Comparison of ENCODE assay signal across 18 cellular contexts in the genomic region with DNA sequence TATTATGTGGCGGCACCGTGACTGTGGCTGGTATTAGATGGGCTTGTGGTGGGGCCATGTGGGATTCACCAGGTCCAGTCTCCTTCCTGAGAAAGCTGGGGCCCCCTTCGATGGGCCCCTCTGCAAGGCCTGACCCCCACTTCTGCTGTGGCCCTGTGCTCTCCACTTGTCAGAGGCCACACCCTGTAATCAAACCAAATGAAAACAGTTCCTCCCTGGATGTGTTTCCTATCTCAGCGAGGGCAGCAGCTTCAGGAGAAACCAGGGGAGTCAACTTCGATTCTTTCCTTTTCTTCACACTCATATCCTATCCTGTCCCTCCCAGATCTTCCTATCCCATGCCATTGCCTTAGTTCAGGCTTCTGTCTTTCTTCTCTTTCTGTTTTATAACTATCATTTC. TPM values are rescaled to one million over a fixed set of nuclear protein-coding genes. Genes with fewer than 3 reads are reported as not detected.
DNase-seq lines count a peak whose midpoint lies in the region; ATAC-seq and TF ChIP-seq lines count a peak whose summit lies in the region.
"Had no signal": no experiment of that assay in that cellular context is flagged by ENCODE, and none has a peak within 500 bp of the region (broad histone marks: within the 10 kb centered on the region; RNA-seq: fewer than 3 reads in every experiment).

No MANE protein-coding gene starts in this region.

- H3K4me3 ChIP-seq in breast epithelium (no peak overlapping the region), colonic mucosa (no peak overlapping the region)
- H3K4me3 ChIP-seq: K562 had no signal

- no peaks in the 10 kb centered on the region for H3K9me3 Mint-ChIP-seq in MCF 10A (ENCODE audit: unreplicated experiment)
- H3K9me3 Mint-ChIP-seq in activated naive CD4-positive, alpha-beta T cell treated with anti-CD3 and anti-CD28 coated beads for 36 hours, result no peaks in the 10 kb centered on the region
- no peaks in the 10 kb centered on the region for H3K9me3 Mint-ChIP-seq in stimulated activated naive B cell treated with anti-CD40 and anti-IgM and Interleukin-4, amounts not matched to agents 10 μg/mL and 1 μg/mL and 100 μg/mL, for 72 hours

- no peak overlapping the region for H3K9ac ChIP-seq in colonic mucosa (ENCODE audit: low read depth in 2 of 2, low read length in 2 of 2)

- H3K36me3 ChIP-seq in breast epithelium (no peaks in the 10 kb centered on the region), colonic mucosa (no peaks in the 10 kb centered on the region)

- no TSS peak for BruUV-seq in MCF 10A (replicated peaks; lab: Mats Ljungman, UMichigan)

- H3K27me3 ChIP-seq in breast epithelium (no peaks in the 10 kb centered on the region), colonic mucosa (no peaks in the 10 kb centered on the region)

- H3K9me3 ChIP-seq in breast epithelium, result no peaks in the 10 kb centered on the region
- H3K9me3 ChIP-seq in colonic mucosa, result no peaks in the 10 kb centered on the region

- intact Hi-C loops in MCF 10A (cut with micrococcal nuclease), result loop anchor here (2.0 kb wide), 2 partner anchors 119 to 367 kb away; no protein-coding TSS in a partner anchor
- intact Hi-C loops in breast epithelium (cut with DNase I; ENCODE audit: low total_unique reads), result no loop called here
- intact Hi-C loops in colonic mucosa (cut with DNase I), result loop anchor here (5.0 kb wide), 1 partner anchor 55 kb away; no protein-coding TSS in a partner anchor
- intact Hi-C loops in left colon (cut with DNase I, micrococcal nuclease), result no loop called here
- intact Hi-C loops in activated naive CD4-positive, alpha-beta T cell treated with anti-CD3 and anti-CD28 coated beads for 36 hours (cut with micrococcal nuclease), result loop anchor here (5.0 kb wide), 1 partner anchor 50 kb away; no protein-coding TSS in a partner anchor

- H3K4me1 ChIP-seq in breast epithelium, result no peaks in the 10 kb centered on the region
- H3K4me1 ChIP-seq in colonic mucosa, result no peaks in the 10 kb centered on the region

- H3K36me3 Mint-ChIP-seq in MCF 10A (ENCODE audit: insufficient read depth, unreplicated experiment), result peaks cover 11% of the 10 kb centered on the region
- no peaks in the 10 kb centered on the region for H3K36me3 Mint-ChIP-seq in activated naive CD4-positive, alpha-beta T cell treated with anti-CD3 and anti-CD28 coated beads for 36 hours (ENCODE audit: low read depth)
- H3K36me3 Mint-ChIP-seq in stimulated activated naive B cell treated with anti-CD40 and anti-IgM and Interleukin-4, amounts not matched to agents 10 μg/mL and 1 μg/mL and 100 μg/mL, for 72 hours, result no peaks in the 10 kb centered on the region

- peak overlapping the region; percentile 33 for H3K27ac Mint-ChIP-seq in MCF 10A (ENCODE audit: low read depth, unreplicated experiment)
- H3K27ac Mint-ChIP-seq in activated naive CD4-positive, alpha-beta T cell treated with anti-CD3 and anti-CD28 coated beads for 36 hours, result no peak overlapping the region
- no peak overlapping the region for H3K27ac Mint-ChIP-seq in stimulated activated naive B cell treated with anti-CD40 and anti-IgM and Interleukin-4, amounts not matched to agents 10 μg/mL and 1 μg/mL and 100 μg/mL, for 72 hours

- CTCF ChIA-PET in MCF 10A (lab: Yijun Ruan, JAX), result interaction anchor here (0.6 to 2.8 kb wide), 5 partner anchors 11 to 1187 kb away, joined by 3 to 13 read pairs (median 4); no protein-coding TSS in a partner anchor
- CTCF ChIA-PET in activated naive CD4-positive, alpha-beta T cell treated with anti-CD3 and anti-CD28 coated beads for 36 hours (lab: Charles Lee), result interaction anchor here (1.1 kb wide), 1 partner anchor 19 kb away, joined by 4 read pairs; no protein-coding TSS in a partner anchor

- no peak for TF ChIP-seq POLR2A in breast epithelium (IDR thresholded peaks at IDR 0.05)

- H3K27me3 Mint-ChIP-seq in MCF 10A (ENCODE audit: insufficient read depth, unreplicated experiment), result no peaks in the 10 kb centered on the region
- no peaks in the 10 kb centered on the region for H3K27me3 Mint-ChIP-seq in activated naive CD4-positive, alpha-beta T cell treated with anti-CD3 and anti-CD28 coated beads for 36 hours (ENCODE audit: low read depth)
- peaks cover 0 to 14% of the 10 kb centered on the region in 2 donors for H3K27me3 Mint-ChIP-seq in stimulated activated naive B cell treated with anti-CD40 and anti-IgM and Interleukin-4, amounts not matched to agents 10 μg/mL and 1 μg/mL and 100 μg/mL, for 72 hours

- no peak for DNase-seq in MCF 10A (ENCODE audit: unreplicated experiment)
- DNase-seq in breast epithelium (ENCODE audit: low spot score in 2 of 2), result no peak
- DNase-seq in colonic mucosa, result peak; percentile 20
- no peak for DNase-seq in left colon
- no peak for DNase-seq in activated naive CD4-positive, alpha-beta T cell treated with anti-CD3 and anti-CD28 coated beads for 36 hours
- DNase-seq in amniotic stem cell (lab: John Stamatoyannopoulos, UW), result no peak
- no peak for DNase-seq in stimulated activated naive B cell treated with anti-CD40 and anti-IgM and Interleukin-4, amounts not matched to agents 10 μg/mL and 1 μg/mL and 100 μg/mL, for 72 hours
- DNase-seq in stimulated activated CD4-positive, alpha-beta T cell treated with anti-CD3 and anti-CD28 coated beads, Interleukin-2, amount 100 ng/mL, for 48 hours, result no peak
- DNase-seq: DMS 273 treated with DMSO at 0.1 percent for 48 hours, NCI-H1417 treated with DMSO at 0.1 percent for 48 hours, NCI-H2029 treated with DMSO at 0.1 percent for 48 hours, NCI-H2171 treated with DMSO at 0.1 percent for 48 hours, NCI-H510A treated with DMSO at 0.1 percent for 48 hours, SIG-M5 had no signal

- H3K4me3 Mint-ChIP-seq in MCF 10A (ENCODE audit: unreplicated experiment), result no peak overlapping the region
- no peak overlapping the region for H3K4me3 Mint-ChIP-seq in activated naive CD4-positive, alpha-beta T cell treated with anti-CD3 and anti-CD28 coated beads for 36 hours
- H3K4me3 Mint-ChIP-seq in stimulated activated naive B cell treated with anti-CD40 and anti-IgM and Interleukin-4, amounts not matched to agents 10 μg/mL and 1 μg/mL and 100 μg/mL, for 72 hours, result no peak overlapping the region

- POLR2A ChIA-PET in MCF 10A (lab: Yijun Ruan, JAX), result no interaction called here

- peaks cover 22% of the 10 kb centered on the region for H3K4me1 Mint-ChIP-seq in MCF 10A (ENCODE audit: insufficient read depth, unreplicated experiment)
- H3K4me1 Mint-ChIP-seq in activated naive CD4-positive, alpha-beta T cell treated with anti-CD3 and anti-CD28 coated beads for 36 hours (ENCODE audit: low read depth), result no peaks in the 10 kb centered on the region
- no peaks in the 10 kb centered on the region for H3K4me1 Mint-ChIP-seq in stimulated activated naive B cell treated with anti-CD40 and anti-IgM and Interleukin-4, amounts not matched to agents 10 μg/mL and 1 μg/mL and 100 μg/mL, for 72 hours

- H3K27ac ChIP-seq in breast epithelium, result no peak overlapping the region
- H3K27ac ChIP-seq in colonic mucosa, result no peak overlapping the region
- H3K27ac ChIP-seq: C4-2B had no signal

- ATAC-seq in left colon, result peak; percentile 82
- no peak for ATAC-seq in stimulated activated naive B cell treated with anti-CD40 and anti-IgM and Interleukin-4, amounts not matched to agents 10 μg/mL and 1 μg/mL and 100 μg/mL, for 72 hours (replicated peaks)
- ATAC-seq: K562, Panc1 had no signal

- TF ChIP-seq CTCF in MCF 10A (IDR thresholded peaks at IDR 0.05; ENCODE audit: unreplicated experiment), result no peak
- no peak for TF ChIP-seq CTCF in breast epithelium (IDR thresholded peaks at IDR 0.05)
- TF ChIP-seq CTCF in colonic mucosa (IDR thresholded peaks at IDR 0.05), result no peak

RNA-seq across cellular contexts. Expression of a gene that starts 43.0 kb away (rescaled TPM):
- total RNA-seq in MCF 10A (2022), result 4.6 and 5.8 TPM in 2 replicates
- under 1 TPM in 2 of 3 donors, not detected in 1; 0.33 to 0.88 TPM for total RNA-seq in breast epithelium
- total RNA-seq in colonic mucosa, result 1 to 10 TPM; 1.6 TPM
- total RNA-seq in left colon, result 1 to 10 TPM; 2.2 to 2.6 TPM
- total RNA-seq in activated naive CD4-positive, alpha-beta T cell treated with anti-CD3 and anti-CD28 coated beads for 36 hours, result 1 to 10 TPM; 1.0 TPM
- total RNA-seq: Daoy, K562 had no signal

Comparison
In these comparisons a context has a peak if more than half of its experiments do, and no peak if none do; other contexts are left out.
1. intact Hi-C loops: an anchor here in MCF 10A (2.0 kb wide), colonic mucosa (5.0 kb wide) and activated naive CD4-positive, alpha-beta T cell treated with anti-CD3 and anti-CD28 coated beads for 36 hours (5.0 kb wide); none called in breast epithelium and left colon.